In genomic region chr1:200670215-200671118, GRCh38 we compare ENCODE assay signal across 1 cellular context.
TF ChIP-seq lines count a peak whose summit lies in the region.

No MANE protein-coding gene starts in this region.

TF ChIP-seq in HEK293, 187 proteins besides CTCF, POLR2A, EP300 and RAD21 (continued from another document and continues in another):
- TF ChIP-seq ZNF148 (tag by site-specific recombination; IDR thresholded peaks at IDR 0.05; ENCODE audit: borderline replicate concordance) (no peak), ZNF449 (tag by site-specific recombination; IDR thresholded peaks at IDR 0.05) (0 out of 2 replicates have a peak, but pooled peaks have one; percentile 9), ZNF549 (tag by site-specific recombination; IDR thresholded peaks at IDR 0.05) (no peak), IKZF3 (tag by site-specific recombination; IDR thresholded peaks at IDR 0.05) (no peak), ZNF521 (tag by site-specific recombination; IDR thresholded peaks at IDR 0.05) (no peak), ZNF16 (tag by site-specific recombination; IDR thresholded peaks at IDR 0.05; ENCODE audit: low read depth) (no peak), TSHZ1 (tag by site-specific recombination; IDR thresholded peaks at IDR 0.05; ENCODE audit: borderline replicate concordance) (no peak), OSR2 (tag by site-specific recombination; IDR thresholded peaks at IDR 0.05) (no peak), SP7 (tag by site-specific recombination; IDR thresholded peaks at IDR 0.05) (no peak), ZSCAN5A (tag by site-specific recombination; IDR thresholded peaks at IDR 0.05) (no peak), ZBTB21 (tag by site-specific recombination; IDR thresholded peaks at IDR 0.05) (no peak), ZSCAN30 (tag by site-specific recombination; IDR thresholded peaks at IDR 0.05) (no peak), ZBTB26 (tag by site-specific recombination; optimal IDR thresholded peaks at IDR 0.05) (no peak), ZNF600 (tag by site-specific recombination; IDR thresholded peaks at IDR 0.05) (peak; percentile 38), ZNF76 (tag by site-specific recombination; IDR thresholded peaks at IDR 0.05; ENCODE audit: borderline replicate concordance, low read depth) (no peak), ZNF639 (tag by site-specific recombination; IDR thresholded peaks at IDR 0.05) (no peak), ZBTB11 (tag by site-specific recombination; conservative IDR thresholded peaks at IDR 0.05; ENCODE audit: low read depth) (no peak), ZNF629 (tag by site-specific recombination; IDR thresholded peaks at IDR 0.05) (peak; percentile 36; the same call in 1 of the 2 replicates), ZNF350 (tag by site-specific recombination; IDR thresholded peaks at IDR 0.05) (no peak), MZF1 (tag by site-specific recombination; IDR thresholded peaks at IDR 0.05; ENCODE audit: borderline replicate concordance) (peak; percentile 49), HIC1 (tag by site-specific recombination; IDR thresholded peaks at IDR 0.05) (peak; percentile 60), ZNF341 (tag by site-specific recombination; IDR thresholded peaks at IDR 0.05; ENCODE audit: low read depth) (peak; percentile 24; the same call in 1 of the 2 replicates), ZNF513 (tag by site-specific recombination; IDR thresholded peaks at IDR 0.05) (no peak), ZNF830 (tag by site-specific recombination; IDR thresholded peaks at IDR 0.05; ENCODE audit: low read depth) (no peak), PRDM6 (tag by site-specific recombination; IDR thresholded peaks at IDR 0.05) (peak; percentile 7; the same call in 1 of the 2 replicates), ZNF792 (tag by site-specific recombination; IDR thresholded peaks at IDR 0.05) (no peak; the same call in 1 of the 2 replicates), ZNF248 (tag by site-specific recombination; IDR thresholded peaks at IDR 0.05) (no peak), BCL11B (tag by site-specific recombination; IDR thresholded peaks at IDR 0.05; ENCODE audit: low read depth) (0 out of 2 replicates have a peak, but pooled peaks have one; percentile 54), ZNF580 (tag by site-specific recombination; IDR thresholded peaks at IDR 0.05) (0 out of 2 replicates have a peak, but pooled peaks have one; percentile 18), ZNF174 (tag by site-specific recombination; IDR thresholded peaks at IDR 0.05) (no peak)
